Comparison of ENCODE assay signal across 15 cellular contexts in genomic region chr17:62882878-62883277, GRCh38.
DNase-seq lines count a peak whose midpoint lies in the region; ATAC-seq, FAIRE-seq and TF ChIP-seq lines count a peak whose summit lies in the region.
"Had no signal": no experiment of that assay in that cellular context is flagged by ENCODE, and none has a peak within 500 bp of the region (broad histone marks: within the 10 kb centered on the region; RNA-seq: fewer than 3 reads in every experiment).

No MANE protein-coding gene starts in this region.

- DNase-seq in AG09309 (ENCODE audit: low read depth) (peak; percentile 49), HTR-8/SVneo (ENCODE audit: insufficient read length, low spot score) (no peak), SKM-1 treated with dmso at 0.1 percent for 144 hours (lab: John Stamatoyannopoulos, UW; ENCODE audit: unreplicated experiment) (peak; percentile 68), left lung (no peak), amygdala (lab: John Stamatoyannopoulos, UW) (no peak), HepG2 (ENCODE audit: low spot score) (no peak)
- DNase-seq: DMS 273 treated with DMSO at 0.1 percent for 48 hours, NCI-H1436 treated with DMSO at 0.1 percent for 48 hours, NCI-H510A had no signal

- H3K4me2 ChIP-seq in HepG2 (ENCODE audit: low read depth, low read length), result no peak overlapping the region

- TF ChIP-seq EP300 in HepG2 (IDR thresholded peaks at IDR 0.05; ENCODE audit: low read depth in 2 of 2, low read length in 2 of 2) (no peak), HepG2 (CRISPR knock-in tag; IDR thresholded peaks at IDR 0.05; ENCODE audit: borderline replicate concordance) (no peak)

- no peaks in the 10 kb centered on the region for H3K36me3 ChIP-seq in left lung
- no peaks in the 10 kb centered on the region for H3K36me3 ChIP-seq in HepG2 (replicated peaks in 1 of 2; ENCODE audit: control insufficient read depth in 1 of 2, insufficient read depth in 2 of 2, low read length in 2 of 2)
- H3K36me3 ChIP-seq: ascending aorta had no signal

- POLR2A ChIA-PET in HepG2 (lab: Yijun Ruan, JAX), result no interaction called here

- BruUV-seq in HepG2 (replicated peaks; lab: Mats Ljungman, UMichigan), result no TSS peak

- peak; percentile 39 for ATAC-seq in left lung
- no peak for ATAC-seq in GM18520 (IDR thresholded peaks at IDR 0.05; ENCODE audit: unreplicated experiment)
- no peak for ATAC-seq in HepG2
- no peak for ATAC-seq in GM18517 (IDR thresholded peaks at IDR 0.05; ENCODE audit: unreplicated experiment)
- ATAC-seq: activated T-helper 17 cell treated with anti-CD3 and anti-CD28 coated beads, Interleukin-2, amount 50 U/mL, for 72 hours had no signal

- CTCF ChIA-PET in HepG2 (lab: Yijun Ruan, JAX; ENCODE audit: low intra/inter-chr PET ratio, low total read pairs), result no interaction called here

- peak; percentile 83 for FAIRE-seq in HTR-8/SVneo (lab: Jason Lieb, UNC)
- FAIRE-seq in HepG2 (lab: Jason Lieb, UNC), result no peak
- FAIRE-seq: frontal cortex had no signal

- H3K4me1 ChIP-seq in left lung (peaks cover 0 to 13% of the 10 kb centered on the region in 2 donors), HepG2 (ENCODE audit: insufficient read depth, low read length) (no peaks in the 10 kb centered on the region)
- H3K4me1 ChIP-seq: ascending aorta had no signal

- WGBS in HepG2 (ENCODE audit: low lambda C conversion rate), result 7% methylated on average over 4 of the region's 4 CpGs

- H3K27me3 ChIP-seq in left lung, result no peaks in the 10 kb centered on the region
- H3K27me3 ChIP-seq in HepG2 (ENCODE audit: control insufficient read depth in 1 of 2, insufficient read depth in 2 of 2, low read length in 2 of 2), result no peaks in the 10 kb centered on the region; a peak in 1 of 5 replicates
- H3K27me3 ChIP-seq: ascending aorta had no signal

- no peak overlapping the region for H3K4me3 ChIP-seq in AG09309 (ENCODE audit: control insufficient read depth, low read depth, low read length)
- H3K4me3 ChIP-seq in left lung, result no peak overlapping the region
- H3K4me3 ChIP-seq in HepG2 (replicated peaks in 1 of 3; ENCODE audit: insufficient read depth in 1 of 3, low read depth in 2 of 3, low read length in 3 of 3), result no peak overlapping the region
- H3K4me3 ChIP-seq: ascending aorta had no signal

- no peak for TF ChIP-seq RAD21 in HepG2 (CRISPR knock-in tag; IDR thresholded peaks at IDR 0.05)

- H2AFZ ChIP-seq in HepG2 (ENCODE audit: low read length), result no peak overlapping the region

- H4K20me1 ChIP-seq in HepG2 (ENCODE audit: insufficient read depth, low read length), result no peaks in the 10 kb centered on the region

- no peak overlapping the region for H3K9ac ChIP-seq in HepG2 (ENCODE audit: insufficient read depth, low read depth, low read length)

- TF ChIP-seq POLR2A in HepG2 (IDR thresholded peaks at IDR 0.05; ENCODE audit: insufficient read depth in 1 of 2, low read depth in 2 of 2, low read length in 2 of 2), result no peak

- TF ChIP-seq CTCF in AG09309 (IDR thresholded peaks at IDR 0.05; ENCODE audit: control insufficient read depth, insufficient read depth, low read depth, low read length, missing control alignments) (no peak), left lung (IDR thresholded peaks at IDR 0.05) (no peak), HepG2 (CRISPR knock-in tag; IDR thresholded peaks at IDR 0.05) (no peak)

- H3K9me3 ChIP-seq in left lung (no peaks in the 10 kb centered on the region), HepG2 (ENCODE audit: low read length) (no peaks in the 10 kb centered on the region)
- H3K9me3 ChIP-seq: ascending aorta had no signal

- in situ Hi-C loops in HepG2 (cut with HindIII; ENCODE audit: extremely low pct_ligation_motif_present, low pct_unique_long_range_greater_than_20kb), result no loop called here

- peak overlapping the region in 1 of 2 donors; percentile 91 for H3K27ac ChIP-seq in left lung
- no peak overlapping the region for H3K27ac ChIP-seq in HepG2 (ENCODE audit: extremely low read length, insufficient read depth, low read length)
- H3K27ac ChIP-seq: ascending aorta, RWPE1 had no signal

- intact Hi-C loops in left lung (cut with DNase I), result no loop called here
- intact Hi-C loops in HepG2 (cut with micrococcal nuclease; ENCODE audit: unreplicated experiment), result no loop called here

- no peaks in the 10 kb centered on the region for H3K79me2 ChIP-seq in HepG2 (ENCODE audit: insufficient read depth, low read length)

TF ChIP-seq in HepG2, 621 proteins besides CTCF, POLR2A, EP300 and RAD21:
- TF ChIP-seq SOX5 (CRISPR knock-in tag; IDR thresholded peaks at IDR 0.05; ENCODE audit: borderline replicate concordance) (no peak), ZNF660 (CRISPR knock-in tag; IDR thresholded peaks at IDR 0.05; ENCODE audit: borderline replicate concordance, low read depth) (no peak), TFDP1 (CRISPR knock-in tag; IDR thresholded peaks at IDR 0.05; ENCODE audit: borderline replicate concordance) (no peak), ZNF691 (CRISPR knock-in tag; IDR thresholded peaks at IDR 0.05; ENCODE audit: borderline replicate concordance, low read depth) (no peak), ZNF337 (CRISPR knock-in tag; IDR thresholded peaks at IDR 0.05; ENCODE audit: borderline replicate concordance, low read depth) (no peak), SPEN (CRISPR knock-in tag; IDR thresholded peaks at IDR 0.05; ENCODE audit: low read depth) (no peak), ZNF333 (CRISPR knock-in tag; IDR thresholded peaks at IDR 0.05; ENCODE audit: borderline replicate concordance) (no peak)
- TF ChIP-seq, protein P1, sequence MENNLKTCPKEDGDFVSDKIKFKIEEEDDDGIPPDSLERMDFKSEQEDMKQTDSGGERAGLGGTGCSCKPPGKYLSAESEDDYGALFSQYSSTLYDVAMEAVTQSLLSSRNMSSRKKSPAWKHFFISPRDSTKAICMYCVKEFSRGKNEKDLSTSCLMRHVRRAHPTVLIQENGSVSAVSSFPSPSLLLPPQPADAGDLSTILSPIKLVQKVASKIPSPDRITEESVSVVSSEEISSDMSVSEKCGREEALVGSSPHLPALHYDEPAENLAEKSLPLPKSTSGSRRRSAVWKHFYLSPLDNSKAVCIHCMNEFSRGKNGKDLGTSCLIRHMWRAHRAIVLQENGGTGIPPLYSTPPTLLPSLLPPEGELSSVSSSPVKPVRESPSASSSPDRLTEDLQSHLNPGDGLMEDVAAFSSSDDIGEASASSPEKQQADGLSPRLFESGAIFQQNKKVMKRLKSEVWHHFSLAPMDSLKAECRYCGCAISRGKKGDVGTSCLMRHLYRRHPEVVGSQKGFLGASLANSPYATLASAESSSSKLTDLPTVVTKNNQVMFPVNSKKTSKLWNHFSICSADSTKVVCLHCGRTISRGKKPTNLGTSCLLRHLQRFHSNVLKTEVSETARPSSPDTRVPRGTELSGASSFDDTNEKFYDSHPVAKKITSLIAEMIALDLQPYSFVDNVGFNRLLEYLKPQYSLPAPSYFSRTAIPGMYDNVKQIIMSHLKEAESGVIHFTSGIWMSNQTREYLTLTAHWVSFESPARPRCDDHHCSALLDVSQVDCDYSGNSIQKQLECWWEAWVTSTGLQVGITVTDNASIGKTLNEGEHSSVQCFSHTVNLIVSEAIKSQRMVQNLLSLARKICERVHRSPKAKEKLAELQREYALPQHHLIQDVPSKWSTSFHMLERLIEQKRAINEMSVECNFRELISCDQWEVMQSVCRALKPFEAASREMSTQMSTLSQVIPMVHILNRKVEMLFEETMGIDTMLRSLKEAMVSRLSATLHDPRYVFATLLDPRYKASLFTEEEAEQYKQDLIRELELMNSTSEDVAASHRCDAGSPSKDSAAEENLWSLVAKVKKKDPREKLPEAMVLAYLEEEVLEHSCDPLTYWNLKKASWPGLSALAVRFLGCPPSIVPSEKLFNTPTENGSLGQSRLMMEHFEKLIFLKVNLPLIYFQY (CRISPR knock-in tag; IDR thresholded peaks at IDR 0.05; ENCODE audit: borderline replicate concordance), result no peak

Comparison
In these comparisons a context has a peak if more than half of its experiments do, and no peak if none do; other contexts are left out.
1. DNase-seq: peak in AG09309 (single experiment) and SKM-1 treated with dmso at 0.1 percent for 144 hours (single experiment); none in HTR-8/SVneo (single experiment), left lung (0 of 2), amygdala (0 of 56) and HepG2 (single experiment).